In the genomic region with DNA sequence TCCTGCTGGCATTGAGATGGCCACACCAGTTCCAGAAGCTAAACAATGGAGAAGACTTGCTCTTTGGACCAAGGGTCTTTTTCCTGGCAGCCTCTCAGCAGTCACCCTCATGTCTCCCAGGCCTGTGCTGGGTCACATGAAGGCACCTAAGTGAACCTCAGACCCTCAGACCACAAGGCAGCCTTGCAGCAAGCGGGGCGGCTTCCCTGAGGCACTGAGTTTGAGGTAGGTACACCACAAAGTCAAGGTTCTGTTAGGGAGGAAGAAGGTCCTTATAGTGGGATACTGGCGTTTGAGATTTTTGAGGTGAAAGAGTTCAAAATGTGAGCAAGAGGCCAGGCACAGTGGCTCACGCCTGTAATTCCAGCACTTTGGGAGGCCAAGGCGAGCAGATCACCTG, we compare ENCODE assay signal across 25 cellular contexts.
"Had no signal": no experiment of that assay in that cellular context is flagged by ENCODE, and none has a peak within 500 bp of the region (broad histone marks: within the 10 kb centered on the region; RNA-seq: fewer than 3 reads in every experiment).

No MANE protein-coding gene starts in this region.

- DNase-seq: activated CD4-positive, alpha-beta memory T cell treated with anti-CD3 and anti-CD28 coated beads for 36 hours; activated CD4-positive, alpha-beta T cell treated with anti-CD3 and anti-CD28 coated beads for 36 hours; activated CD4-positive, alpha-beta T cell treated with anti-CD3 and anti-CD28 coated beads, Interleukin-2, amount 10 ng/mL, durations not matched to agents 24 days and 14 days; activated CD4-positive, CD25-positive, alpha-beta regulatory T cell; activated CD4-positive, CD25-positive, alpha-beta regulatory T cell treated with anti-CD3 and anti-CD28 coated beads, Interleukin-2, amount 50 U/mL, for 72 hours; activated CD8-positive, alpha-beta memory T cell treated with anti-CD3 and anti-CD28 coated beads, Interleukin-2, amount 10 ng/mL, durations not matched to agents 7 days and 5 days; activated CD8-positive, alpha-beta memory T cell treated with anti-CD3 and anti-CD28 coated beads, Interleukin-2, amount 50 U/mL, for 4 hours; activated CD8-positive, alpha-beta T cell treated with anti-CD3 and anti-CD28 coated beads, Interleukin-2, amount 10 ng/mL, durations not matched to agents 7 days and 5 days; activated effector memory CD4-positive, alpha-beta T cell treated with anti-CD3 and anti-CD28 coated beads, Interleukin-2, amount 50 U/mL, for 16 hours; activated naive CD4-positive, alpha-beta T cell treated with anti-CD3 and anti-CD28 coated beads for 36 hours; activated naive CD8-positive, alpha-beta T cell treated with anti-CD3 and anti-CD28 coated beads for 36 hours; activated naive CD8-positive, alpha-beta T cell treated with anti-CD3 and anti-CD28 coated beads, Interleukin-2, amount 50 U/mL, for 24 hours; activated T-cell treated with anti-CD3 and anti-CD28 coated beads, Interleukin-2, amount 50 U/mL, for 1 hour; activated T-cell treated with anti-CD3 and anti-CD28 coated beads, Interleukin-2, amount 50 U/mL, for 48 hours; adrenal gland; amygdala; dorsolateral prefrontal cortex; effector memory CD4-positive, alpha-beta T cell; endodermal cell; foreskin fibroblast; T-helper 2 cell had no signal

- H3K9me3 ChIP-seq: adrenal gland, breast epithelium had no signal

- H3K4me3 ChIP-seq: adrenal gland, breast epithelium, cardiac muscle cell, coronary artery, dorsolateral prefrontal cortex had no signal

- H3K27ac ChIP-seq: adrenal gland, breast epithelium, cardiac muscle cell, coronary artery, dorsolateral prefrontal cortex had no signal

- H3K4me1 ChIP-seq: breast epithelium had no signal

- ATAC-seq: activated CD4-positive, alpha-beta T cell treated with anti-CD3 and anti-CD28 coated beads for 36 hours; activated CD8-positive, alpha-beta memory T cell treated with anti-CD3 and anti-CD28 coated beads, Interleukin-2, amount 10 ng/mL, durations not matched to agents 7 days and 5 days; activated CD8-positive, alpha-beta T cell treated with anti-CD3 and anti-CD28 coated beads, Interleukin-2, amount 10 ng/mL, durations not matched to agents 7 days and 5 days; activated naive CD8-positive, alpha-beta T cell treated with anti-CD3 and anti-CD28 coated beads, Interleukin-2, amount 50 U/mL, for 24 hours; esophagus mucosa had no signal

- H3K27me3 ChIP-seq: adrenal gland, breast epithelium, dorsolateral prefrontal cortex had no signal
